Comparison of ENCODE assay signal across 29 cellular contexts in the genomic region with DNA sequence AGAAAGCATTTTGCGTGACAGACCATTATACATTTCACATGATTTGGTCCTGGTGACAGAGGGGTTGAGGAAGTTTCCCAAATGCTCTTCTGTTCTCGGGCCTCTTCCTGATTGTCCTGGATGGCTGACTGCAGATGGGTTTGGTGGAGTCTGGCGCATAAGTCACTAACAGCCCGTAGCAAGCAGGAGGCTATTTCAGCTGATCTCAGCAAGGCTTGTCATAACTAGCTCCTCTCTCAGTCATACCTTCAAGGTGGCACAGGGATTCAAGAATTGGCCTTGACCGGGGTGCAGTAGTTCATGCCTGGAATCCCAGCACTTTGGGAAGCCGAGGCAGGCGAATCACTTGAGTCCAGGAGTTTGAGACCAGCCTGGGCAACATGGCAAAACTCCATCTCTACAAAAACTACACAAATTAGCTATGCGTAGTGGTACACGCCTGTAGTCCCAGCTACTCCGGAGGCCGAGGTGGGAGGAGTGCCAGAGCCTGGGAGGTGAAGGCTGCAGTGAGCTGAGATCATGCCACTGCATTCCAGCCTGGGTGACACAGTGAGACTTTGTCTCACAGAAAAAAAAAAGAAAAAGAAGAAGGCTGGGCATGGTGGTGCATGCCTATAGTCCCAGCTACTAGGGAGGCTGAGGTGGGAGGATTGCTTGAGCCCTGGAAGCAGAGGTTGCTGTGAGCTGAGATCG.
"Had no signal": no experiment of that assay in that cellular context is flagged by ENCODE, and none has a peak within 500 bp of the region (broad histone marks: within the 10 kb centered on the region; RNA-seq: fewer than 3 reads in every experiment).

No MANE protein-coding gene starts in this region.

- H3K9me3 Mint-ChIP-seq: activated CD4-positive, alpha-beta memory T cell treated with anti-CD3 and anti-CD28 coated beads for 36 hours; immature natural killer cell; T-helper 1 cell treated with Interleukin-12 subunit alpha and Interleukin-12 subunit beta and Interleukin-4 antibody, amounts not matched to agents 30 μg/mL and 1 μg/mL, for 36 hours had no signal

- DNase-seq: activated CD4-positive, alpha-beta memory T cell treated with anti-CD3 and anti-CD28 coated beads for 36 hours; activated CD4-positive, alpha-beta T cell treated with anti-CD3 and anti-CD28 coated beads, Interleukin-2, amount 10 ng/mL, durations not matched to agents 24 days and 14 days; activated CD4-positive, CD25-positive, alpha-beta regulatory T cell treated with anti-CD3 and anti-CD28 coated beads, Interleukin-2, amount 50 U/mL, for 72 hours; activated CD8-positive, alpha-beta memory T cell treated with anti-CD3 and anti-CD28 coated beads, Interleukin-2, amount 50 U/mL, for 4 hours; activated gamma-delta T cell; activated naive CD4-positive, alpha-beta T cell treated with anti-CD3 and anti-CD28 coated beads, Interleukin-2, amount 50 U/mL, for 16 hours; activated T-cell treated with anti-CD3 and anti-CD28 coated beads, Interleukin-2, amount 50 U/mL, for 1 hour; amniotic stem cell; central memory CD4-positive, alpha-beta T cell; head of caudate nucleus; hypothalamus; immature natural killer cell; naive B cell; nephron progenitor cell; small intestine; stimulated activated CD4-positive, alpha-beta T cell treated with anti-CD3 and anti-CD28 coated beads, Interleukin-2, amount 100 ng/mL, for 24 hours; stimulated activated naive CD4-positive, alpha-beta T cell; SW 1271; T-helper 9 cell had no signal

- H3K27me3 ChIP-seq: gastroesophageal sphincter, neutrophil, ovary, vagina had no signal

- H3K4me1 ChIP-seq: vagina had no signal

- H3K36me3 ChIP-seq: ovary had no signal

- H3K9me3 ChIP-seq: gastroesophageal sphincter, neutrophil, ovary, vagina had no signal

- H3K27ac ChIP-seq: gastroesophageal sphincter, neutrophil, ovary, thoracic aorta, vagina had no signal

- H3K4me3 ChIP-seq: gastroesophageal sphincter, ovary, thoracic aorta, vagina had no signal

- H3K4me3 Mint-ChIP-seq: activated CD4-positive, alpha-beta memory T cell treated with anti-CD3 and anti-CD28 coated beads for 36 hours; activated CD4-positive, alpha-beta T cell treated with anti-CD3 and anti-CD28 coated beads, Interleukin-2, amount 10 ng/mL, durations not matched to agents 24 days and 14 days; immature natural killer cell; mesothelial cell of epicardium; naive B cell; nephron progenitor cell; T-helper 1 cell treated with Interleukin-12 subunit alpha and Interleukin-12 subunit beta and Interleukin-4 antibody, amounts not matched to agents 30 μg/mL and 1 μg/mL, for 36 hours; type B pancreatic cell had no signal

- H3K27me3 Mint-ChIP-seq: activated CD4-positive, alpha-beta memory T cell treated with anti-CD3 and anti-CD28 coated beads for 36 hours; activated CD4-positive, alpha-beta T cell treated with anti-CD3 and anti-CD28 coated beads, Interleukin-2, amount 10 ng/mL, durations not matched to agents 24 days and 14 days; naive B cell; progenitor cell of endocrine pancreas; type B pancreatic cell had no signal

- H3K4me1 Mint-ChIP-seq: activated CD4-positive, alpha-beta T cell treated with anti-CD3 and anti-CD28 coated beads, Interleukin-2, amount 10 ng/mL, durations not matched to agents 24 days and 14 days; immature natural killer cell; naive B cell; nephron progenitor cell had no signal

- H3K27ac Mint-ChIP-seq: activated CD4-positive, alpha-beta memory T cell treated with anti-CD3 and anti-CD28 coated beads for 36 hours; activated CD4-positive, alpha-beta T cell treated with anti-CD3 and anti-CD28 coated beads, Interleukin-2, amount 10 ng/mL, durations not matched to agents 24 days and 14 days; immature natural killer cell; mesothelial cell of epicardium; progenitor cell of endocrine pancreas; T-helper 1 cell treated with Interleukin-12 subunit alpha and Interleukin-12 subunit beta and Interleukin-4 antibody, amounts not matched to agents 30 μg/mL and 1 μg/mL, for 36 hours; type B pancreatic cell had no signal

- ATAC-seq: gastroesophageal sphincter, sciatic nerve had no signal
